Comparison of ENCODE assay signal across 8 cellular contexts in the genomic region with DNA sequence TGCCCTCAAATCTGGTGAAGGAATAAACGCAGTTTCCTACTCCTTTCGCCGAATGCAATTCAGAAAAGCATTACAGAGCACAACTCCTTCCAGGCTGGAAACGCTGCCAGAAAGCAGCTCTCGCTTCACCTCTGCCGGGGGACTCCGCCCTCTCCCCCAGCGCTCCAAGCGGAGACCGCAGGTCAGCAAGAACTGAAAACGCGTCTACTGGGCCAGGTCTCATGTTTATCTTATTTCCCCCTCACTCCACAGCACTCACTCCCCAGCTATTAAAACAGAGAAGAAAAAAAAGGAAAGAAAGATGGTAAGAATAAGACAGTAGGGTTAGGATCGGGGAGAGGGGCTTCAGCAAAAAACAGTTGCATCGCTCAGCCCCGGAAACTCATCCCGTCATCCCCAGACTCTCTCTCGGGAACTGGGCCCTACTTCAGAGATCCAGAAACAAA. TPM values are rescaled to one million over a fixed set of nuclear protein-coding genes. Genes with fewer than 3 reads are reported as not detected.
DNase-seq lines count a peak whose midpoint lies in the region; ATAC-seq, FAIRE-seq and TF ChIP-seq lines count a peak whose summit lies in the region.

No MANE protein-coding gene starts in this region.

- peaks cover 10% of the 10 kb centered on the region for H3K79me2 ChIP-seq in HepG2 (ENCODE audit: insufficient read depth, low read length)

- TF ChIP-seq EP300 in HepG2 (IDR thresholded peaks at IDR 0.05; ENCODE audit: low read depth in 2 of 2, low read length in 2 of 2) (no peak), HepG2 (CRISPR knock-in tag; IDR thresholded peaks at IDR 0.05; ENCODE audit: borderline replicate concordance) (no peak)

- ATAC-seq in HG03442 (IDR thresholded peaks at IDR 0.05; ENCODE audit: unreplicated experiment) (peak; percentile 34), HepG2 (peak; percentile 57)

- DNase-seq in AG09309 (ENCODE audit: low read depth) (no peak), GM19239 (ENCODE audit: insufficient read length, low spot score) (peak; percentile 44), NCI-H69 (lab: John Stamatoyannopoulos, UW) (peak; percentile 92), dermis blood vessel endothelial cell (peak; percentile 77), HepG2 (ENCODE audit: low spot score) (peak; percentile 62)
- DNase-seq in activated CD4-positive, alpha-beta T cell treated with anti-CD3 and anti-CD28 coated beads, Interleukin-2, amount 50 U/mL, for 4 hours: peak; percentile 31 to 39
- peak; percentile 69 for DNase-seq in stimulated activated CD4-positive, alpha-beta T cell treated with anti-CD3 and anti-CD28 coated beads, Interleukin-4, amount 100 ng/mL, for 24 hours

- CTCF ChIA-PET in HepG2 (lab: Yijun Ruan, JAX; ENCODE audit: low intra/inter-chr PET ratio, low total read pairs): no interaction called here

- FAIRE-seq in GM19239 (lab: Jason Lieb, UNC) (peak; percentile 95), HepG2 (lab: Jason Lieb, UNC) (peak; percentile 72)

- H3K36me3 ChIP-seq in HepG2 (replicated peaks in 1 of 2; ENCODE audit: control insufficient read depth in 1 of 2, insufficient read depth in 2 of 2, low read length in 2 of 2): no peaks in the 10 kb centered on the region

- 0 out of 2 replicates have a peak, but pooled peaks cover 2% of the 10 kb centered on the region for H4K20me1 ChIP-seq in HepG2 (ENCODE audit: insufficient read depth, low read length)

- H3K9ac ChIP-seq in HepG2 (ENCODE audit: insufficient read depth, low read depth, low read length): peak overlapping the region; percentile 78

- H3K4me2 ChIP-seq in HepG2 (ENCODE audit: low read depth, low read length): peak overlapping the region; percentile 92

- POLR2A ChIA-PET in HepG2 (lab: Yijun Ruan, JAX): interaction anchor here (1.0 to 1.2 kb wide), 4 partner anchors 12 to 929 kb away, joined by 3 to 5 read pairs (median 3); partner anchors contain the start of gene HHAT

- intact Hi-C loops in HepG2 (cut with micrococcal nuclease; ENCODE audit: unreplicated experiment): loop anchor here (5.0 to 10.0 kb wide), 3 partner anchors 64 to 886 kb away; partner anchors contain the start of gene KCNH1

- no peak for TF ChIP-seq POLR2A in HepG2 (IDR thresholded peaks at IDR 0.05; ENCODE audit: insufficient read depth in 1 of 2, low read depth in 2 of 2, low read length in 2 of 2)

- H2AFZ ChIP-seq in HepG2 (ENCODE audit: low read length): peak overlapping the region; percentile 8

- BruUV-seq in HepG2 (replicated peaks; lab: Mats Ljungman, UMichigan): TSS peak; percentile 83

- in situ Hi-C loops in HepG2 (cut with HindIII; ENCODE audit: extremely low pct_ligation_motif_present, low pct_unique_long_range_greater_than_20kb): no loop called here

- WGBS in HepG2 (ENCODE audit: low lambda C conversion rate): 2% methylated on average over 17 of the region's 17 CpGs

- TF ChIP-seq RAD21 in HepG2 (CRISPR knock-in tag; IDR thresholded peaks at IDR 0.05): no peak

- H3K4me1 ChIP-seq in HepG2 (ENCODE audit: insufficient read depth, low read length): peaks cover 26% of the 10 kb centered on the region; the same call in 1 of the 2 replicates

- peak overlapping the region; percentile 98 for H3K27ac ChIP-seq in HepG2 (ENCODE audit: extremely low read length, insufficient read depth, low read length)

- H3K9me3 ChIP-seq in HepG2 (ENCODE audit: low read length): no peaks in the 10 kb centered on the region

- TF ChIP-seq CTCF in AG09309 (IDR thresholded peaks at IDR 0.05; ENCODE audit: control insufficient read depth, insufficient read depth, low read depth, low read length, missing control alignments) (peak; percentile 21), HepG2 (CRISPR knock-in tag; IDR thresholded peaks at IDR 0.05) (no peak)

- H3K4me3 ChIP-seq in AG09309 (ENCODE audit: control insufficient read depth, low read depth, low read length) (peak overlapping the region; percentile 68), HepG2 (replicated peaks in 1 of 3; ENCODE audit: insufficient read depth in 1 of 3, low read depth in 2 of 3, low read length in 3 of 3) (peak overlapping the region; percentile 55 to 97 (median 77))

- no peaks in the 10 kb centered on the region; a peak in 1 of 5 replicates for H3K27me3 ChIP-seq in HepG2 (ENCODE audit: control insufficient read depth in 1 of 2, insufficient read depth in 2 of 2, low read length in 2 of 2)

TF ChIP-seq in HepG2, 621 proteins besides CTCF, POLR2A, EP300 and RAD21 (continues in another document):
- TF ChIP-seq, protein P1, sequence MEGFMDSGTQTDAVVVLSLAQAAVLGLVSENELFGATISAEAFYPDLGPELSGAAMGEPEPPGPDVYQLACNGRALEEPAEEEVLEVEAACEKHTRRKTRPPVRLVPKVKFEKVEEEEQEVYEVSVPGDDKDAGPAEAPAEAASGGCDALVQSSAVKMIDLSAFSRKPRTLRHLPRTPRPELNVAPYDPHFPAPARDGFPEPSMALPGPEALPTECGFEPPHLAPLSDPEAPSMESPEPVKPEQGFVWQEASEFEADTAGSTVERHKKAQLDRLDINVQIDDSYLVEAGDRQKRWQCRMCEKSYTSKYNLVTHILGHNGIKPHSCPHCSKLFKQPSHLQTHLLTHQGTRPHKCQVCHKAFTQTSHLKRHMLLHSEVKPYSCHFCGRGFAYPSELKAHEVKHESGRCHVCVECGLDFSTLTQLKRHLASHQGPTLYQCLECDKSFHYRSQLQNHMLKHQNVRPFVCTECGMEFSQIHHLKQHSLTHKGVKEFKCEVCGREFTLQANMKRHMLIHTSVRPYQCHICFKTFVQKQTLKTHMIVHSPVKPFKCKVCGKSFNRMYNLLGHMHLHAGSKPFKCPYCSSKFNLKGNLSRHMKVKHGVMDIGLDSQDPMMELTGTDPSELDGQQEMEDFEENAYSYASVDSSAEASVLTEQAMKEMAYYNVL (CRISPR knock-in tag; IDR thresholded peaks at IDR 0.05; ENCODE audit: borderline replicate concordance): no peak
- TF ChIP-seq ZNF235 (CRISPR knock-in tag; IDR thresholded peaks at IDR 0.05; ENCODE audit: borderline replicate concordance) (no peak), SNAI1 (CRISPR knock-in tag; IDR thresholded peaks at IDR 0.05; ENCODE audit: borderline replicate concordance) (0 out of 2 replicates have a peak, but pooled peaks have one; percentile 41), ZFX (CRISPR knock-in tag; IDR thresholded peaks at IDR 0.05; ENCODE audit: low read depth) (no peak), CHCHD3 (CRISPR knock-in tag; IDR thresholded peaks at IDR 0.05) (no peak), ZNF251 (CRISPR knock-in tag; IDR thresholded peaks at IDR 0.05) (no peak), ASH2L (IDR thresholded peaks at IDR 0.05; ENCODE audit: insufficient read length, low read depth, low read length) (no peak), RFXAP (CRISPR knock-in tag; IDR thresholded peaks at IDR 0.05; ENCODE audit: borderline replicate concordance) (peak; percentile 54; the same call in 1 of the 2 replicates), NAIF1 (CRISPR knock-in tag; IDR thresholded peaks at IDR 0.05; ENCODE audit: borderline replicate concordance) (peak; percentile 23; the same call in 1 of the 2 replicates), CCAR2 (optimal IDR thresholded peaks at IDR 0.05; ENCODE audit: low read depth, low read length) (no peak)
- TF ChIP-seq, protein P2, sequence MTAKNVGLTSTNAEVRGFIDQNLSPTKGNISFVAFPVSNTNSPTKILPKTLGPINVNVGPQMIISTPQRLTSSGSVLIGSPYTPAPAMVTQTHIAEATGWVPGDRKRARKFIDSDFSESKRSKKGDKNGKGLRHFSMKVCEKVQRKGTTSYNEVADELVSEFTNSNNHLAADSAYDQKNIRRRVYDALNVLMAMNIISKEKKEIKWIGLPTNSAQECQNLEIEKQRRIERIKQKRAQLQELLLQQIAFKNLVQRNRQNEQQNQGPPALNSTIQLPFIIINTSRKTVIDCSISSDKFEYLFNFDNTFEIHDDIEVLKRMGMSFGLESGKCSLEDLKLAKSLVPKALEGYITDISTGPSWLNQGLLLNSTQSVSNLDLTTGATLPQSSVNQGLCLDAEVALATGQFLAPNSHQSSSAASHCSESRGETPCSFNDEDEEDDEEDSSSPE (CRISPR knock-in tag; IDR thresholded peaks at IDR 0.05): no peak
- TF ChIP-seq, protein P3, sequence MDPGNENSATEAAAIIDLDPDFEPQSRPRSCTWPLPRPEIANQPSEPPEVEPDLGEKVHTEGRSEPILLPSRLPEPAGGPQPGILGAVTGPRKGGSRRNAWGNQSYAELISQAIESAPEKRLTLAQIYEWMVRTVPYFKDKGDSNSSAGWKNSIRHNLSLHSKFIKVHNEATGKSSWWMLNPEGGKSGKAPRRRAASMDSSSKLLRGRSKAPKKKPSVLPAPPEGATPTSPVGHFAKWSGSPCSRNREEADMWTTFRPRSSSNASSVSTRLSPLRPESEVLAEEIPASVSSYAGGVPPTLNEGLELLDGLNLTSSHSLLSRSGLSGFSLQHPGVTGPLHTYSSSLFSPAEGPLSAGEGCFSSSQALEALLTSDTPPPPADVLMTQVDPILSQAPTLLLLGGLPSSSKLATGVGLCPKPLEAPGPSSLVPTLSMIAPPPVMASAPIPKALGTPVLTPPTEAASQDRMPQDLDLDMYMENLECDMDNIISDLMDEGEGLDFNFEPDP (CRISPR knock-in tag; conservative IDR thresholded peaks at IDR 0.05): no peak

RNA-seq across cellular contexts. Expression of gene RCOR3, which starts 0.8 kb away (rescaled TPM):
- total RNA-seq in dermis blood vessel endothelial cell (11.2 and 14.8 TPM in 2 replicates), HepG2 (2016; rRNA removed; fragmentation: Illumina TruSeq; extraction: Trizol) (9.6 and 16.8 TPM in 2 replicates)
- total RNA-seq in HepG2 (2016; cell fraction: cytosol; rRNA removed; fragmentation: Illumina TruSeq; extraction: Trizol; ENCODE audit: low read depth): 11.1 and 13.3 TPM in 2 replicates
- total RNA-seq in HepG2 (2016; cell fraction: insoluble cytoplasmic fraction; rRNA removed; fragmentation: Illumina TruSeq; extraction: Trizol): 12.4 and 14.9 TPM in 2 replicates
- total RNA-seq in HepG2 (2016; cell fraction: membrane; rRNA removed; fragmentation: Illumina TruSeq; extraction: Trizol): 12.8 and 13.2 TPM in 2 replicates
- 37.0 and 37.3 TPM in 2 replicates for total RNA-seq in HepG2 (2016; cell fraction: nucleus; rRNA removed; fragmentation: Illumina TruSeq; extraction: Trizol)
- 31.6 and 34.3 TPM in 2 replicates for polyA plus RNA-seq in HepG2 (2011; rRNA removed)
- polyA plus RNA-seq in HepG2 (2011; cell fraction: cytosol; rRNA removed): 13.2 and 15.9 TPM in 2 replicates
- polyA plus RNA-seq in HepG2 (2011; cell fraction: nucleus; rRNA removed): 49.0 and 54.1 TPM in 2 replicates
- 24.5 and 27.6 TPM in 2 replicates for polyA plus RNA-seq in HepG2 (2012)
- polyA plus RNA-seq in HepG2 (2016; cell fraction: cytosol; fragmentation: Illumina TruSeq; extraction: Trizol; ENCODE audit: low read depth): 8.8 and 10.5 TPM in 2 replicates
- 15.7 and 15.9 TPM in 2 replicates for polyA plus RNA-seq in HepG2 (2016; cell fraction: insoluble cytoplasmic fraction; fragmentation: Illumina TruSeq; extraction: Trizol; ENCODE audit: low read depth)
- polyA plus RNA-seq in HepG2 (2016; cell fraction: membrane; fragmentation: Illumina TruSeq; extraction: Trizol; ENCODE audit: low read depth): 11.1 and 11.7 TPM in 2 replicates
- polyA plus RNA-seq in HepG2 (2016; cell fraction: nucleus; fragmentation: Illumina TruSeq; extraction: Trizol; ENCODE audit: insufficient read depth, low read depth): 58.1 and 59.2 TPM in 2 replicates
- polyA minus RNA-seq in HepG2 (2011; rRNA and poly(A)+ RNA removed; ENCODE audit: low replicate concordance): 35.3 and 54.6 TPM in 2 replicates
- polyA minus RNA-seq in HepG2 (2011; cell fraction: cytosol; rRNA and poly(A)+ RNA removed): 16.8 and 20.4 TPM in 2 replicates
- 161 and 193 TPM in 2 replicates for polyA minus RNA-seq in HepG2 (2011; cell fraction: nucleus; rRNA and poly(A)+ RNA removed)
